ENCODE assay signal across 8 cellular contexts in genomic region chr15:75508741-75509532, GRCh38. TPM values are rescaled to one million over a fixed set of nuclear protein-coding genes. Genes with fewer than 3 reads are reported as not detected.
A peak's percentile ranks its signal among the peaks of the same experiment; 100 is the strongest.
DNase-seq lines count a peak whose midpoint lies in the region; ATAC-seq, FAIRE-seq and TF ChIP-seq lines count a peak whose summit lies in the region.

No MANE protein-coding gene starts in this region.

- H3K18ac ChIP-seq in IMR-90 (ENCODE audit: low read depth, low read length) = no peak overlapping the region

- no peaks in the 10 kb centered on the region for H3K4me1 ChIP-seq in IMR-90 (ENCODE audit: control insufficient read depth, insufficient read depth, low read length)
- no peaks in the 10 kb centered on the region for H3K4me1 ChIP-seq in iPS DF 6.9 (ENCODE audit: control insufficient read depth, insufficient read depth, low read length)

- intact Hi-C loops in IMR-90 (cut with micrococcal nuclease) = loop anchor here (1.0 to 2.0 kb wide), 3 partner anchors 70 to 294 kb away; partner anchors contain the start of gene PTPN9

- DNase-seq in NCI-H748 (lab: John Stamatoyannopoulos, UW; ENCODE audit: unreplicated experiment) = peak; percentile 7
- DNase-seq in NCI-H748 treated with DMSO at 0.1 percent for 48 hours (lab: John Stamatoyannopoulos, UW) = no peak
- peak; percentile 65 for DNase-seq in IMR-90
- peak; percentile 6 to 14 for DNase-seq in activated CD4-positive, alpha-beta T cell treated with anti-CD3 and anti-CD28 coated beads, Interleukin-2, amount 50 U/mL, for 4 hours
- DNase-seq in iPS DF 6.9 (ENCODE audit: low read depth, low spot score) = peak; percentile 5
- DNase-seq in urothelium cell line (ENCODE audit: low spot score) = peak; percentile 26

- in situ Hi-C loops in IMR-90 (cut with MboI; ENCODE audit: low sequenced_read_pairs) = no loop called here

- H2BK20ac ChIP-seq in IMR-90 (ENCODE audit: low read depth, low read length) = no peak overlapping the region

- H4K5ac ChIP-seq in IMR-90 (ENCODE audit: low read depth, low read length) = no peak overlapping the region

- no peak overlapping the region for H2AK9ac ChIP-seq in IMR-90 (replicated peaks; ENCODE audit: low read depth, low read length, poor library complexity)

- TF ChIP-seq CTCF in IMR-90 (conservative IDR thresholded peaks at IDR 0.05; ENCODE audit: low read depth, low read length) = peak; percentile 58

- peaks cover 2% of the 10 kb centered on the region; the same call in 1 of the 2 replicates for H3K9me1 ChIP-seq in IMR-90 (ENCODE audit: insufficient read depth, low read length)

- H3K9me3 ChIP-seq in IMR-90 (ENCODE audit: control insufficient read depth, insufficient read depth, low read length) (no peaks in the 10 kb centered on the region), iPS DF 6.9 (ENCODE audit: control insufficient read depth, insufficient read depth, low read length) (no peaks in the 10 kb centered on the region)

- H3K9ac ChIP-seq in IMR-90 (ENCODE audit: low read depth, low read length) = no peak overlapping the region

- no peak overlapping the region for H3K23ac ChIP-seq in IMR-90 (ENCODE audit: low read depth, low read length)

- FAIRE-seq in urothelium cell line (lab: Jason Lieb, UNC) = no peak

- H2AFZ ChIP-seq in IMR-90 (replicated peaks; ENCODE audit: low read length, poor library complexity) = no peak overlapping the region

- POLR2A ChIA-PET in IMR-90 (lab: Charles Lee; ENCODE audit: unreplicated experiment) = no interaction called here

- H4K20me1 ChIP-seq in IMR-90 (ENCODE audit: insufficient read depth, low read length) = no peaks in the 10 kb centered on the region

- no peaks in the 10 kb centered on the region for H3K27me3 ChIP-seq in IMR-90 (ENCODE audit: control insufficient read depth, insufficient read depth, low read length)
- H3K27me3 ChIP-seq in iPS DF 6.9 (ENCODE audit: control insufficient read depth, insufficient read depth, low read length) = no peaks in the 10 kb centered on the region

- H3K4me3 ChIP-seq in IMR-90 (ENCODE audit: insufficient read depth, low read depth, low read length) (no peak overlapping the region), iPS DF 6.9 (ENCODE audit: low read length) (no peak overlapping the region)

- TF ChIP-seq RAD21 in IMR-90 (IDR thresholded peaks at IDR 0.05; ENCODE audit: low read length) = peak; percentile 65

- H4K91ac ChIP-seq in IMR-90 (ENCODE audit: insufficient read depth, low read depth, low read length) = no peak overlapping the region

- H2BK15ac ChIP-seq in IMR-90 (ENCODE audit: low read depth, low read length) = no peak overlapping the region

- dilution Hi-C loops in IMR-90 (cut with HindIII; ENCODE audit: low sequenced_read_pairs, unreplicated experiment) = no loop called here

- no peak overlapping the region for H2AK5ac ChIP-seq in IMR-90 (ENCODE audit: low read depth, low read length)

- no peak overlapping the region for H4K8ac ChIP-seq in IMR-90 (ENCODE audit: low read depth in 2 of 2, low read length in 2 of 2)

- CTCF ChIA-PET in IMR-90 (lab: Yijun Ruan, JAX) = interaction anchor here (0.6 to 2.1 kb wide), 5 partner anchors 10 to 70 kb away, joined by 3 to 4 read pairs (median 3); partner anchors contain the start of gene PTPN9

- TF ChIP-seq POLR2A in IMR-90 (IDR thresholded peaks at IDR 0.05; ENCODE audit: low read depth, low read length) = no peak

- H3K27ac ChIP-seq in IMR-90 (ENCODE audit: insufficient read depth, low read length) (no peak overlapping the region), iPS DF 6.9 (ENCODE audit: low read length) (no peak overlapping the region)

- no peak overlapping the region for H2BK5ac ChIP-seq in IMR-90 (ENCODE audit: low read depth, low read length, poor library complexity, severe bottlenecking)

- peaks cover 0 to 8% of the 10 kb centered on the region in 2 experiments; a peak in 2 of 4 replicates for H3K79me1 ChIP-seq in IMR-90 (ENCODE audit: low read depth in 1 of 2, low read length in 2 of 2)

- no TSS peak for BruUV-seq in IMR-90 (replicated peaks; lab: Mats Ljungman, UMichigan)

- no peak overlapping the region for H3K56ac ChIP-seq in IMR-90 (ENCODE audit: extremely low read depth, insufficient read depth, low read length)

- ATAC-seq in IMR-90 (ENCODE audit: low read depth) = peak; percentile 66
- ATAC-seq in HG03175 (IDR thresholded peaks at IDR 0.05; ENCODE audit: unreplicated experiment) = no peak
- no peak for ATAC-seq in HG03342 (IDR thresholded peaks at IDR 0.05; ENCODE audit: unreplicated experiment)

- H2BK120ac ChIP-seq in IMR-90 (ENCODE audit: low read depth, low read length) = no peak overlapping the region

- peaks cover 30% of the 10 kb centered on the region for H3K36me3 ChIP-seq in IMR-90 (ENCODE audit: control insufficient read depth, insufficient read depth, low read length)
- H3K36me3 ChIP-seq in iPS DF 6.9 (ENCODE audit: control insufficient read depth, insufficient read depth, low read length) = peaks cover 13% of the 10 kb centered on the region

- no CpG with 5 or more reads among the region's 8 CpGs for WGBS in IMR-90 (ENCODE audit: extremely low coverage in 2 of 2, insufficient read length in 1 of 2), 2 experiments
- no CpG with 5 or more reads among the region's 8 CpGs for WGBS in iPS DF 6.9 (ENCODE audit: insufficient coverage, insufficient read length)

- no peak overlapping the region for H3K14ac ChIP-seq in IMR-90 (replicated peaks; ENCODE audit: low read depth, low read length)

- no peak overlapping the region for H3K4ac ChIP-seq in IMR-90 (ENCODE audit: low read depth, low read length)

- H3K4me2 ChIP-seq in IMR-90 (ENCODE audit: low read depth, low read length) = no peak overlapping the region

TF ChIP-seq in IMR-90, 13 proteins besides CTCF, POLR2A, EP300 and RAD21:
- TF ChIP-seq FOS (IDR thresholded peaks at IDR 0.05; ENCODE audit: low read depth, low read length) = no peak
- TF ChIP-seq SMC3 (IDR thresholded peaks at IDR 0.05; ENCODE audit: low read depth, low read length) = peak; percentile 84

RNA-seq across cellular contexts. Expression of gene SIN3A, which starts 57.4 kb away (rescaled TPM):
- 25.6 and 31.5 TPM in 2 replicates for total RNA-seq in IMR-90 (2012; rRNA removed)
- 21.2 and 25.3 TPM in 2 replicates for polyA plus RNA-seq in IMR-90 (2012; rRNA removed)
- polyA plus RNA-seq in IMR-90 (2012; cell fraction: cytosol; rRNA removed) = 7.2 and 17.1 TPM in 2 replicates
- 18.9 and 20.8 TPM in 2 replicates for polyA plus RNA-seq in IMR-90 (2012; cell fraction: nucleus; rRNA removed; ENCODE audit: low replicate concordance)
